Comparison of ENCODE assay signal across 8 cellular contexts in genomic region chr10:114821915-114822770, GRCh38. TPM values are rescaled to one million over a fixed set of nuclear protein-coding genes. Genes with fewer than 3 reads are reported as not detected.
A peak's percentile ranks its signal among the peaks of the same experiment; 100 is the strongest.
DNase-seq lines count a peak whose midpoint lies in the region; ATAC-seq lines count a peak whose summit lies in the region.

No MANE protein-coding gene starts in this region.

- H3K4me3 ChIP-seq in GM08714 (ENCODE audit: low read length), result peak overlapping the region; percentile 100
- H3K4me3 ChIP-seq in ectodermal cell (ENCODE audit: insufficient read depth, low read depth, low read length), result peak overlapping the region; percentile 89

- H3K36me3 ChIP-seq in ectodermal cell (ENCODE audit: control insufficient read depth, insufficient read depth, low read length), result no peaks in the 10 kb centered on the region

- no peaks in the 10 kb centered on the region for H3K4me1 ChIP-seq in ectodermal cell (ENCODE audit: control insufficient read depth, insufficient read depth, low read length)

- 0 to 1% methylated on average over 79 of the region's 79 CpGs for WGBS in ectodermal cell, 2 experiments

- ATAC-seq in GM21529 (IDR thresholded peaks at IDR 0.05; ENCODE audit: unreplicated experiment), result peak; percentile 33
- ATAC-seq in activated CD4-positive, CD25-positive, alpha-beta regulatory T cell treated with anti-CD3 and anti-CD28 coated beads, Interleukin-2, amount 50 U/mL, for 24 hours, result peak; percentile 27 to 41

- no peaks in the 10 kb centered on the region for H3K9me3 ChIP-seq in ectodermal cell (ENCODE audit: control insufficient read depth, low read length)

- H3K27me3 ChIP-seq in ectodermal cell (ENCODE audit: control insufficient read depth, insufficient read depth, low read length, poor library complexity, severe bottlenecking), result no peaks in the 10 kb centered on the region

- DNase-seq in HuH-7.5 (ENCODE audit: low spot score), result peak; percentile 38
- peak; percentile 57 to 61 for DNase-seq in lung microvascular endothelial cell (ENCODE audit: low read depth in 2 of 2)
- DNase-seq in stimulated activated CD8-positive, alpha-beta memory T cell treated with anti-CD3 and anti-CD28 coated beads, Interleukin-7, amount 100 ng/mL, for 1 hour (ENCODE audit: low read depth in 2 of 2), result peak; percentile 1 to 4
- DNase-seq in NCI-H1436 treated with DMSO at 0.1 percent for 48 hours (lab: John Stamatoyannopoulos, UW), result no peak

- H3K27ac ChIP-seq in ectodermal cell (ENCODE audit: insufficient read depth, low read depth, low read length, poor library complexity, severe bottlenecking), result peak overlapping the region; percentile 26

RNA-seq across cellular contexts. Expression of gene FHIP2A, which starts 0.6 kb away (rescaled TPM):
- polyA plus RNA-seq in ectodermal cell (2013, experiment 1 of 4), result 13.7 TPM
- polyA plus RNA-seq in ectodermal cell (2013, experiment 2 of 4), result 13.5 TPM
- 13.1 TPM for polyA plus RNA-seq in ectodermal cell (2013, experiment 3 of 4)
- 16.2 TPM for polyA plus RNA-seq in ectodermal cell (2013, experiment 4 of 4)
- total RNA-seq in lung microvascular endothelial cell, result 20.5 and 24.2 TPM in 2 replicates
